ENCODE assay signal across 32 cellular contexts in genomic region chr13:27304099-27304498, GRCh38.
"Had no signal": no experiment of that assay in that cellular context is flagged by ENCODE, and none has a peak within 500 bp of the region (broad histone marks: within the 10 kb centered on the region; RNA-seq: fewer than 3 reads in every experiment).

No MANE protein-coding gene starts in this region.

- H3K4me1 ChIP-seq: adrenal gland, ascending aorta, body of pancreas, breast epithelium had no signal

- H3K4me3 ChIP-seq: adrenal gland, ascending aorta, body of pancreas, breast epithelium, cardiac muscle cell had no signal

- FAIRE-seq: astrocyte, bronchial epithelial cell had no signal

- DNase-seq: activated effector memory CD4-positive, alpha-beta T cell treated with anti-CD3 and anti-CD28 coated beads, Interleukin-2, amount 50 U/mL, for 16 hours; activated effector memory CD4-positive, alpha-beta T cell treated with Interleukin-2 at 50 U/mL for 16 hours; activated gamma-delta T cell; activated gamma-delta T cell treated with Interleukin-2 at 50 U/mL for 16 hours; activated naive CD4-positive, alpha-beta T cell; activated naive CD4-positive, alpha-beta T cell treated with anti-CD3 and anti-CD28 coated beads for 36 hours; activated naive CD4-positive, alpha-beta T cell treated with anti-CD3 and anti-CD28 coated beads, Interleukin-2, amount 10 ng/mL, durations not matched to agents 7 days and 5 days; activated naive CD4-positive, alpha-beta T cell treated with anti-CD3 and anti-CD28 coated beads, Interleukin-2, amount 50 U/mL, for 16 hours; activated naive CD4-positive, alpha-beta T cell treated with Interleukin-2 at 50 U/mL for 16 hours; activated naive CD8-positive, alpha-beta T cell treated with anti-CD3 and anti-CD28 coated beads for 36 hours; activated naive CD8-positive, alpha-beta T cell treated with anti-CD3 and anti-CD28 coated beads, Interleukin-2, amount 10 ng/mL, durations not matched to agents 7 days and 5 days; activated naive CD8-positive, alpha-beta T cell treated with anti-CD3 and anti-CD28 coated beads, Interleukin-2, amount 50 U/mL, for 24 hours; activated T-cell treated with anti-CD3 and anti-CD28 coated beads, Interleukin-2, amount 50 U/mL, for 4 hours; activated T-cell treated with anti-CD3 and anti-CD28 coated beads, Interleukin-2, amount 50 U/mL, for 48 hours; activated T-cell treated with anti-CD3 and anti-CD28 coated beads, Interleukin-2, amount 50 U/mL, for 72 hours; adrenal gland; amniotic stem cell; amygdala; anterior cingulate cortex; aorta; body of pancreas; brain microvascular endothelial cell; caudate nucleus; central memory CD4-positive, alpha-beta T cell; cerebellar nuclear complex had no signal

- H3K9me3 ChIP-seq: adrenal gland, ascending aorta, body of pancreas, breast epithelium had no signal

- ATAC-seq: activated naive CD4-positive, alpha-beta T cell treated with anti-CD3 and anti-CD28 coated beads, Interleukin-2, amount 50 U/mL, for 72 hours; activated naive CD8-positive, alpha-beta T cell treated with anti-CD3 and anti-CD28 coated beads, Interleukin-2, amount 50 U/mL, for 24 hours; activated T-cell treated with anti-CD3 and anti-CD28 coated beads, Interleukin-2, amount 50 U/mL, for 4 hours; activated T-cell treated with anti-CD3 and anti-CD28 coated beads, Interleukin-2, amount 50 U/mL, for 72 hours; activated T-helper 17 cell treated with anti-CD3 and anti-CD28 coated beads, Interleukin-2, amount 50 U/mL, for 72 hours; body of pancreas had no signal

- H3K36me3 ChIP-seq: adrenal gland, ascending aorta, brain microvascular endothelial cell, breast epithelium, cardiac muscle cell had no signal

- H3K27ac ChIP-seq: adrenal gland, ascending aorta, body of pancreas, brain microvascular endothelial cell, breast epithelium, cardiac muscle cell had no signal

- H3K27me3 ChIP-seq: adrenal gland, ascending aorta, body of pancreas, brain microvascular endothelial cell, breast epithelium, cardiac muscle cell had no signal
